Comparison of ENCODE assay signal across 20 cellular contexts in genomic region chr4:164595751-164596150, GRCh38.
"Had no signal": no experiment of that assay in that cellular context is flagged by ENCODE, and none has a peak within 500 bp of the region (broad histone marks: within the 10 kb centered on the region; RNA-seq: fewer than 3 reads in every experiment).

No MANE protein-coding gene starts in this region.

- H3K4me1 ChIP-seq: colonic mucosa, esophagus muscularis mucosa, foreskin keratinocyte, gastroesophageal sphincter, heart left ventricle, left ventricle myocardium inferior, lower lobe of right lung had no signal

- H3K4me3 Mint-ChIP-seq: dendritic cell treated with granulocyte-macrophage colony-stimulating factor and Interleukin-4, amounts not matched to agents 40 ng/mL and 50 ng/mL, for 4 days; effector memory CD8-positive, alpha-beta T cell; endodermal cell; immature natural killer cell had no signal

- H3K36me3 Mint-ChIP-seq: immature natural killer cell had no signal

- H3K4me3 ChIP-seq: colonic mucosa, esophagus muscularis mucosa, gastroesophageal sphincter, heart left ventricle, hepatocyte, left ventricle myocardium inferior, lower lobe of right lung had no signal

- H3K27ac ChIP-seq: colonic mucosa, esophagus muscularis mucosa, foreskin keratinocyte, gastroesophageal sphincter, heart left ventricle, hepatocyte, left ventricle myocardium inferior, lower lobe of right lung had no signal

- H3K4me1 Mint-ChIP-seq: endodermal cell, immature natural killer cell had no signal

- H3K27me3 ChIP-seq: colonic mucosa, esophagus muscularis mucosa, foreskin keratinocyte, gastroesophageal sphincter, heart left ventricle, hepatocyte had no signal

- H3K36me3 ChIP-seq: colonic mucosa, esophagus muscularis mucosa, gastroesophageal sphincter, heart left ventricle, left ventricle myocardium inferior, lower lobe of right lung had no signal

- H3K9me3 Mint-ChIP-seq: dendritic cell treated with granulocyte-macrophage colony-stimulating factor and Interleukin-4, amounts not matched to agents 40 ng/mL and 50 ng/mL, for 4 days; effector memory CD8-positive, alpha-beta T cell; endodermal cell had no signal

- H3K79me2 ChIP-seq: hepatocyte had no signal

- H3K4me2 ChIP-seq: hepatocyte had no signal

- H3K27ac Mint-ChIP-seq: dendritic cell treated with granulocyte-macrophage colony-stimulating factor and Interleukin-4, amounts not matched to agents 40 ng/mL and 50 ng/mL, for 4 days; effector memory CD8-positive, alpha-beta T cell; endodermal cell; immature natural killer cell had no signal

- H3K27me3 Mint-ChIP-seq: dendritic cell treated with granulocyte-macrophage colony-stimulating factor and Interleukin-4, amounts not matched to agents 40 ng/mL and 50 ng/mL, for 4 days; effector memory CD8-positive, alpha-beta T cell had no signal

- ATAC-seq: effector memory CD8-positive, alpha-beta T cell; foreskin keratinocyte; gastroesophageal sphincter; heart left ventricle; left colon; left lobe of liver; lower lobe of right lung had no signal

- DNase-seq: colonic mucosa; cortex of kidney; effector CD8-positive, alpha-beta T cell; effector memory CD8-positive, alpha-beta T cell; endodermal cell; foreskin keratinocyte; heart left ventricle; hypothalamus; immature natural killer cell; kidney glomerular epithelial cell; left colon; left ventricle myocardium inferior; lower lobe of right lung; mesenchymal stem cell; midbrain had no signal

- H2AFZ ChIP-seq: hepatocyte had no signal

- H3K9me3 ChIP-seq: colonic mucosa, esophagus muscularis mucosa, gastroesophageal sphincter had no signal
